ENCODE assay signal across 30 cellular contexts in the genomic region with DNA sequence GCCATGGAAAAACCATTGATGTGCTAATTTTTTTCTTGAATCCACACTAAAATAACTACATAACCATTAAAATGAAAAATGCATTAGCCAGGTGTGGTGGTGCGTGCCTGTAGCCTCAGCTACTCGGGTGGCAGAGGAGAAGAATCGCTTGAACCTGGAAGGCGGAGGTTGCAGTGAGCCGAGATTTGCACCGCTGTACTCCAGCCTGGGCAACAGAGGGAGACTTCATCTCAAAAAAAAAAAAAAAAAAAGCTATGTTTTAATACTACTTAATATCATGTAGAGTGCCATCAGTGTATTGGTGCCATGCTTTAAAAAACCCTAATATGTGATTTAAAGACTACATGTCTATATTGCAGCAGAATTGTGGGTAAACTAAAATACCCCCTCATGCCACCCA. TPM values are rescaled to one million over a fixed set of nuclear protein-coding genes. Genes with fewer than 3 reads are reported as not detected.
A peak's percentile ranks its signal among the peaks of the same experiment; 100 is the strongest.
DNase-seq lines count a peak whose midpoint lies in the region; ATAC-seq and TF ChIP-seq lines count a peak whose summit lies in the region.
"Had no signal": no experiment of that assay in that cellular context is flagged by ENCODE, and none has a peak within 500 bp of the region (broad histone marks: within the 10 kb centered on the region; RNA-seq: fewer than 3 reads in every experiment).

No MANE protein-coding gene starts in this region.

- no peak overlapping the region for H2AK5ac ChIP-seq in trophoblast cell (ENCODE audit: low read length)

- H3K27ac ChIP-seq in breast epithelium, result no peak overlapping the region
- no peak overlapping the region for H3K27ac ChIP-seq in OCI-LY7 (ENCODE audit: low read depth, low read length, poor library complexity, severe bottlenecking)
- no peak overlapping the region for H3K27ac ChIP-seq in trophoblast cell (ENCODE audit: low read depth, low read length)
- H3K27ac ChIP-seq: BLaER1, epithelial cell of prostate, gastrocnemius medialis, hepatocyte, HL-60, suprapubic skin had no signal

- peaks cover 6% of the 10 kb centered on the region for H3K36me3 Mint-ChIP-seq in MCF 10A (ENCODE audit: insufficient read depth, unreplicated experiment)
- no peaks in the 10 kb centered on the region for H3K36me3 Mint-ChIP-seq in activated CD4-positive, alpha-beta memory T cell treated with anti-CD3 and anti-CD28 coated beads, Interleukin-2, amount 10 ng/mL, durations not matched to agents 7 days and 5 days (ENCODE audit: low read depth)
- H3K36me3 Mint-ChIP-seq: immature natural killer cell had no signal

- no peaks in the 10 kb centered on the region for H4K20me1 ChIP-seq in OCI-LY7 (ENCODE audit: insufficient read depth, low read length)
- H4K20me1 ChIP-seq: BLaER1 had no signal

- H3K9me3 ChIP-seq in breast epithelium (no peaks in the 10 kb centered on the region), OCI-LY7 (ENCODE audit: low read length) (no peaks in the 10 kb centered on the region), trophoblast cell (ENCODE audit: insufficient read depth, low read depth, low read length) (peaks cover 1% of the 10 kb centered on the region)
- H3K9me3 ChIP-seq: BLaER1, gastrocnemius medialis, suprapubic skin had no signal

- TF ChIP-seq CTCF in MCF 10A (IDR thresholded peaks at IDR 0.05; ENCODE audit: unreplicated experiment), result peak; percentile 32
- no peak for TF ChIP-seq CTCF in breast epithelium (IDR thresholded peaks at IDR 0.05)
- 0 out of 2 replicates have a peak, but pooled peaks have one; percentile 19 for TF ChIP-seq CTCF in OCI-LY7 (conservative IDR thresholded peaks at IDR 0.05; ENCODE audit: low read length)
- peak; percentile 35 for TF ChIP-seq CTCF in choroid plexus epithelial cell (conservative IDR thresholded peaks at IDR 0.05; ENCODE audit: low read depth, low read length)

- H3K4me3 Mint-ChIP-seq in MCF 10A (ENCODE audit: unreplicated experiment), result no peak overlapping the region
- no peak overlapping the region for H3K4me3 Mint-ChIP-seq in activated CD4-positive, alpha-beta memory T cell treated with anti-CD3 and anti-CD28 coated beads, Interleukin-2, amount 10 ng/mL, durations not matched to agents 7 days and 5 days
- H3K4me3 Mint-ChIP-seq: activated CD4-positive, alpha-beta T cell treated with anti-CD3 and anti-CD28 coated beads for 36 hours; activated naive CD4-positive, alpha-beta T cell treated with anti-CD3 and anti-CD28 coated beads for 36 hours; activated T-cell treated with anti-CD3 and anti-CD28 coated beads, Interleukin-2, amount 50 U/mL, for 72 hours; immature natural killer cell; stimulated activated memory B cell treated with anti-CD40 and anti-IgM and Interleukin-4, amounts not matched to agents 10 μg/mL and 1 μg/mL and 100 μg/mL, for 72 hours; T-helper 1 cell treated with Interleukin-12 subunit alpha and Interleukin-12 subunit beta and Interleukin-4 antibody, amounts not matched to agents 30 μg/mL and 1 μg/mL, for 36 hours had no signal

- no peaks in the 10 kb centered on the region for H3K9me2 ChIP-seq in OCI-LY7 (ENCODE audit: insufficient read depth, low read length)

- no CpG with 5 or more reads among the region's 6 CpGs for WGBS in trophoblast cell (ENCODE audit: extremely low coverage, insufficient coverage, insufficient read length)

- POLR2A ChIA-PET in MCF 10A (lab: Yijun Ruan, JAX), result interaction anchor here (1.0 to 1.7 kb wide), 2 partner anchors 10 to 13 kb away, joined by 3 read pairs; no protein-coding TSS in a partner anchor
- POLR2A ChIA-PET in OCI-LY7 (lab: Charles Lee), result interaction anchor here (0.6 to 0.7 kb wide), 2 partner anchors 227 to 341 kb away, joined by 4 read pairs; no protein-coding TSS in a partner anchor
- POLR2A ChIA-PET in activated CD4-positive, alpha-beta memory T cell treated with anti-CD3 and anti-CD28 coated beads, Interleukin-2, amount 10 ng/mL, durations not matched to agents 7 days and 5 days (lab: Charles Lee), result no interaction called here

- H3K4me3 ChIP-seq in breast epithelium (no peak overlapping the region), OCI-LY7 (ENCODE audit: low read depth, low read length, poor library complexity, severe bottlenecking) (no peak overlapping the region), choroid plexus epithelial cell (ENCODE audit: low read depth, low read length) (no peak overlapping the region), trophoblast cell (ENCODE audit: low read depth, low read length) (no peak overlapping the region)
- H3K4me3 ChIP-seq: BLaER1, gastrocnemius medialis, GM12878, hepatocyte, suprapubic skin had no signal

- no peak overlapping the region for H3K27ac Mint-ChIP-seq in MCF 10A (ENCODE audit: low read depth, unreplicated experiment)
- no peak overlapping the region for H3K27ac Mint-ChIP-seq in activated CD4-positive, alpha-beta memory T cell treated with anti-CD3 and anti-CD28 coated beads, Interleukin-2, amount 10 ng/mL, durations not matched to agents 7 days and 5 days
- H3K27ac Mint-ChIP-seq: activated CD4-positive, alpha-beta T cell treated with anti-CD3 and anti-CD28 coated beads for 36 hours; activated naive CD4-positive, alpha-beta T cell treated with anti-CD3 and anti-CD28 coated beads for 36 hours; activated T-cell treated with anti-CD3 and anti-CD28 coated beads, Interleukin-2, amount 50 U/mL, for 72 hours; immature natural killer cell; stimulated activated memory B cell treated with anti-CD40 and anti-IgM and Interleukin-4, amounts not matched to agents 10 μg/mL and 1 μg/mL and 100 μg/mL, for 72 hours; T-helper 1 cell treated with Interleukin-12 subunit alpha and Interleukin-12 subunit beta and Interleukin-4 antibody, amounts not matched to agents 30 μg/mL and 1 μg/mL, for 36 hours had no signal

- H2BK5ac ChIP-seq in trophoblast cell (ENCODE audit: low read depth, low read length, poor library complexity), result no peak overlapping the region

- H3K27me3 Mint-ChIP-seq in MCF 10A (ENCODE audit: insufficient read depth, unreplicated experiment), result no peaks in the 10 kb centered on the region
- no peaks in the 10 kb centered on the region for H3K27me3 Mint-ChIP-seq in activated CD4-positive, alpha-beta memory T cell treated with anti-CD3 and anti-CD28 coated beads, Interleukin-2, amount 10 ng/mL, durations not matched to agents 7 days and 5 days
- H3K27me3 Mint-ChIP-seq: activated CD4-positive, alpha-beta T cell treated with anti-CD3 and anti-CD28 coated beads for 36 hours had no signal

- peak overlapping the region; percentile 1 for H3K4ac ChIP-seq in trophoblast cell (ENCODE audit: low read depth, low read length)

- peaks cover 19% of the 10 kb centered on the region for H3K79me1 ChIP-seq in trophoblast cell (ENCODE audit: low read length)

- H3K9me3 Mint-ChIP-seq in MCF 10A (ENCODE audit: unreplicated experiment), result no peaks in the 10 kb centered on the region
- no peaks in the 10 kb centered on the region for H3K9me3 Mint-ChIP-seq in activated CD4-positive, alpha-beta memory T cell treated with anti-CD3 and anti-CD28 coated beads, Interleukin-2, amount 10 ng/mL, durations not matched to agents 7 days and 5 days
- H3K9me3 Mint-ChIP-seq: activated naive CD4-positive, alpha-beta T cell treated with anti-CD3 and anti-CD28 coated beads for 36 hours; activated T-cell treated with anti-CD3 and anti-CD28 coated beads, Interleukin-2, amount 50 U/mL, for 72 hours; immature natural killer cell; stimulated activated memory B cell treated with anti-CD40 and anti-IgM and Interleukin-4, amounts not matched to agents 10 μg/mL and 1 μg/mL and 100 μg/mL, for 72 hours; T-helper 1 cell treated with Interleukin-12 subunit alpha and Interleukin-12 subunit beta and Interleukin-4 antibody, amounts not matched to agents 30 μg/mL and 1 μg/mL, for 36 hours had no signal

- intact Hi-C loops in MCF 10A (cut with micrococcal nuclease) (loop anchor here (5.0 kb wide), 2 partner anchors 155 to 380 kb away; no protein-coding TSS in a partner anchor), breast epithelium (cut with DNase I; ENCODE audit: low total_unique reads) (no loop called here), OCI-LY7 (cut with micrococcal nuclease; ENCODE audit: unreplicated experiment) (no loop called here)

- CTCF ChIA-PET in MCF 10A (lab: Yijun Ruan, JAX), result interaction anchor here (0.6 to 1.0 kb wide), 5 partner anchors 8 to 447 kb away, joined by 3 to 4 read pairs (median 3); no protein-coding TSS in a partner anchor
- CTCF ChIA-PET in OCI-LY7 (lab: Charles Lee; ENCODE audit: unreplicated experiment), result no interaction called here
- CTCF ChIA-PET in activated CD4-positive, alpha-beta memory T cell treated with anti-CD3 and anti-CD28 coated beads, Interleukin-2, amount 10 ng/mL, durations not matched to agents 7 days and 5 days (lab: Charles Lee), result no interaction called here

- H3K4me1 ChIP-seq in breast epithelium, result no peaks in the 10 kb centered on the region
- no peaks in the 10 kb centered on the region for H3K4me1 ChIP-seq in OCI-LY7 (ENCODE audit: insufficient read depth, low read length, poor library complexity, severe bottlenecking)
- peaks cover 9 to 17% of the 10 kb centered on the region in 2 experiments for H3K4me1 ChIP-seq in trophoblast cell (ENCODE audit: control insufficient read depth in 1 of 2, insufficient read depth in 2 of 2, low read length in 2 of 2)
- H3K4me1 ChIP-seq: BLaER1, gastrocnemius medialis, suprapubic skin had no signal

- H3K79me2 ChIP-seq in OCI-LY7 (ENCODE audit: insufficient read depth, low read depth, low read length) (no peaks in the 10 kb centered on the region), trophoblast cell (ENCODE audit: control insufficient read depth, insufficient read depth, low read length, poor library complexity) (no peaks in the 10 kb centered on the region)
- H3K79me2 ChIP-seq: hepatocyte had no signal

- no peak overlapping the region for H4K8ac ChIP-seq in trophoblast cell (ENCODE audit: low read depth, low read length)

- H3K18ac ChIP-seq in trophoblast cell (ENCODE audit: low read length), result peak overlapping the region; percentile 76

- no peak overlapping the region for H3K23ac ChIP-seq in trophoblast cell (ENCODE audit: low read length)

- H3K36me3 ChIP-seq in breast epithelium, result no peaks in the 10 kb centered on the region
- no peaks in the 10 kb centered on the region for H3K36me3 ChIP-seq in OCI-LY7 (ENCODE audit: insufficient read depth, low read length)
- no peaks in the 10 kb centered on the region for H3K36me3 ChIP-seq in trophoblast cell (ENCODE audit: control insufficient read depth in 1 of 2, insufficient read depth in 2 of 2, low read length in 2 of 2)
- H3K36me3 ChIP-seq: BLaER1, gastrocnemius medialis, suprapubic skin had no signal

- BruUV-seq in MCF 10A (replicated peaks; lab: Mats Ljungman, UMichigan), result no TSS peak
- BruUV-seq in OCI-LY7 (replicated peaks; lab: Mats Ljungman, UMichigan), result no TSS peak

- H2BK12ac ChIP-seq in trophoblast cell (ENCODE audit: low read length), result no peak overlapping the region

- peak overlapping the region; percentile 41 for H2BK120ac ChIP-seq in trophoblast cell (ENCODE audit: insufficient read depth, low read length, poor library complexity)

- H4K91ac ChIP-seq in trophoblast cell (ENCODE audit: low read depth, low read length), result peak overlapping the region; percentile 39

- H3K4me1 Mint-ChIP-seq in MCF 10A (ENCODE audit: insufficient read depth, unreplicated experiment), result peaks cover 8% of the 10 kb centered on the region
- H3K4me1 Mint-ChIP-seq in activated CD4-positive, alpha-beta memory T cell treated with anti-CD3 and anti-CD28 coated beads, Interleukin-2, amount 10 ng/mL, durations not matched to agents 7 days and 5 days, result no peaks in the 10 kb centered on the region
- H3K4me1 Mint-ChIP-seq: activated CD4-positive, alpha-beta T cell treated with anti-CD3 and anti-CD28 coated beads for 36 hours; immature natural killer cell; stimulated activated memory B cell treated with anti-CD40 and anti-IgM and Interleukin-4, amounts not matched to agents 10 μg/mL and 1 μg/mL and 100 μg/mL, for 72 hours had no signal

- TF ChIP-seq POLR2A in breast epithelium (IDR thresholded peaks at IDR 0.05), result no peak

- H4K12ac ChIP-seq in trophoblast cell (ENCODE audit: low read depth, low read length), result no peak overlapping the region

- no peaks in the 10 kb centered on the region for H3K27me3 ChIP-seq in breast epithelium
- no peaks in the 10 kb centered on the region for H3K27me3 ChIP-seq in trophoblast cell (ENCODE audit: insufficient read depth, low read length)
- H3K27me3 ChIP-seq: BLaER1, gastrocnemius medialis, hepatocyte, suprapubic skin had no signal

- no peak overlapping the region for H3K4me2 ChIP-seq in OCI-LY7 (ENCODE audit: low read length)
- H3K4me2 ChIP-seq in trophoblast cell (ENCODE audit: low read length), result no peak overlapping the region
- H3K4me2 ChIP-seq: BLaER1, hepatocyte had no signal

- peak; percentile 24 for DNase-seq in MCF 10A (ENCODE audit: unreplicated experiment)
- DNase-seq in breast epithelium (ENCODE audit: low spot score in 2 of 2), result no peak
- DNase-seq in OCI-LY7 (ENCODE audit: low spot score), result no peak
- DNase-seq in choroid plexus epithelial cell (ENCODE audit: low read depth), result peak; percentile 17
- DNase-seq in trophoblast cell, result no peak
- no peak for DNase-seq in activated CD4-positive, alpha-beta memory T cell treated with anti-CD3 and anti-CD28 coated beads, Interleukin-2, amount 10 ng/mL, durations not matched to agents 7 days and 5 days
- DNase-seq in activated gamma-delta T cell treated with Interleukin-2 at 50 U/mL for 16 hours, result no peak
- DNase-seq: activated CD4-positive, alpha-beta T cell treated with anti-CD3 and anti-CD28 coated beads for 36 hours; activated naive CD4-positive, alpha-beta T cell treated with anti-CD3 and anti-CD28 coated beads for 36 hours; activated T-cell treated with anti-CD3 and anti-CD28 coated beads, Interleukin-2, amount 50 U/mL, for 72 hours; amniotic stem cell; caudate nucleus; COR-L47; DND-41; gastrocnemius medialis; immature natural killer cell; NCI-H2081; NCI-H82; SHP77; small intestine; stimulated activated CD4-positive, alpha-beta T cell treated with anti-CD3 and anti-CD28 coated beads, Interleukin-2, amount 100 ng/mL, for 24 hours had no signal

- H3K14ac ChIP-seq in trophoblast cell (ENCODE audit: low read length), result peak overlapping the region; percentile 28

- H2AFZ ChIP-seq in OCI-LY7 (ENCODE audit: low read length) (no peak overlapping the region), trophoblast cell (ENCODE audit: insufficient read depth, low read length, poor library complexity) (no peak overlapping the region)
- H2AFZ ChIP-seq: hepatocyte had no signal

- no peak overlapping the region for H3K9ac ChIP-seq in trophoblast cell (ENCODE audit: low read length)
- H3K9ac ChIP-seq: BLaER1 had no signal

- ATAC-seq in HG02571 (IDR thresholded peaks at IDR 0.05; ENCODE audit: unreplicated experiment), result no peak
- ATAC-seq: activated CD4-positive, alpha-beta T cell treated with anti-CD3 and anti-CD28 coated beads for 36 hours; activated T-cell treated with anti-CD3 and anti-CD28 coated beads, Interleukin-2, amount 50 U/mL, for 72 hours; gastrocnemius medialis; GM12878; stimulated activated memory B cell treated with anti-CD40 and anti-IgM and Interleukin-4, amounts not matched to agents 10 μg/mL and 1 μg/mL and 100 μg/mL, for 72 hours had no signal

RNA-seq across cellular contexts. Expression of gene NDFIP1, which starts 58.9 kb away (rescaled TPM):
- total RNA-seq in MCF 10A (2022), result 50.8 and 61.6 TPM in 2 replicates
- total RNA-seq in breast epithelium, result 100 to 1,000 TPM; 115 to 135 (median 117) TPM
- total RNA-seq in OCI-LY7 (2014; rRNA removed; shearing (Covaris generic)), result 15.4 and 18.7 TPM in 2 replicates
- 33.1 and 37.4 TPM in 2 replicates for total RNA-seq in OCI-LY7 (2022)
- 26.2 and 27.0 TPM in 2 replicates for polyA plus RNA-seq in trophoblast cell (2013)
- 10 to 100 TPM; 57.1 to 59.3 TPM for total RNA-seq in activated CD4-positive, alpha-beta memory T cell treated with anti-CD3 and anti-CD28 coated beads, Interleukin-2, amount 10 ng/mL, durations not matched to agents 7 days and 5 days

Comparison
In these comparisons a context has a peak if more than half of its experiments do, and no peak if none do; other contexts are left out.
1. DNase-seq: peak in MCF 10A (single experiment) and choroid plexus epithelial cell (single experiment); none in breast epithelium (0 of 2), OCI-LY7 (single experiment), trophoblast cell (0 of 2), activated CD4-positive, alpha-beta memory T cell treated with anti-CD3 and anti-CD28 coated beads, Interleukin-2, amount 10 ng/mL, durations not matched to agents 7 days and 5 days (single experiment) and activated gamma-delta T cell treated with Interleukin-2 at 50 U/mL for 16 hours (single experiment).
2. CTCF ChIP-seq: peak in MCF 10A (single experiment), OCI-LY7 (single experiment) and choroid plexus epithelial cell (single experiment); none in breast epithelium (0 of 3).